1 cellular context compared by ENCODE assay signal in genomic region chr12:49032276-49032675, GRCh38.
TF ChIP-seq lines count a peak whose summit lies in the region.

No MANE protein-coding gene starts in this region.

TF ChIP-seq in K562, 482 proteins besides CTCF, POLR2A, EP300 and RAD21:
- TF ChIP-seq TFAP4 (CRISPR knock-in tag; IDR thresholded peaks at IDR 0.05; ENCODE audit: borderline replicate concordance), result no peak
- no peak for TF ChIP-seq ZNF589 (CRISPR knock-in tag; IDR thresholded peaks at IDR 0.05; ENCODE audit: low read depth)
- no peak for TF ChIP-seq GABPB1 (CRISPR knock-in tag; IDR thresholded peaks at IDR 0.05)
- TF ChIP-seq ETS1 (conservative IDR thresholded peaks at IDR 0.05; ENCODE audit: control insufficient read depth, low read depth, low read length), result no peak
- TF ChIP-seq ZNF212 (CRISPR knock-in tag; IDR thresholded peaks at IDR 0.05), result no peak
- no peak for TF ChIP-seq HMGN3 (IDR thresholded peaks at IDR 0.05; ENCODE audit: borderline replicate concordance, extremely low read depth, insufficient read length, low read depth, low read length)
- TF ChIP-seq STAT5B (CRISPR knock-in tag; IDR thresholded peaks at IDR 0.05), result no peak
- TF ChIP-seq ZNF253 (CRISPR knock-in tag; conservative IDR thresholded peaks at IDR 0.05), result no peak
- TF ChIP-seq RUNX1 (IDR thresholded peaks at IDR 0.05; ENCODE audit: low read depth), result no peak
- TF ChIP-seq CREB5 (CRISPR knock-in tag; IDR thresholded peaks at IDR 0.05), result no peak
- TF ChIP-seq JUN (IDR thresholded peaks at IDR 0.05; ENCODE audit: borderline replicate concordance, low read depth, low read length), result no peak
- TF ChIP-seq JUN (CRISPR knock-in tag; IDR thresholded peaks at IDR 0.05; ENCODE audit: borderline replicate concordance), result no peak
- TF ChIP-seq TCF7 (IDR thresholded peaks at IDR 0.05; ENCODE audit: borderline replicate concordance), result no peak
- TF ChIP-seq MXI1 (IDR thresholded peaks at IDR 0.05; ENCODE audit: low read depth, low read length), result no peak
- no peak for TF ChIP-seq ZBTB7A (IDR thresholded peaks at IDR 0.05; ENCODE audit: borderline replicate concordance, control insufficient read depth, low read depth, low read length)
- TF ChIP-seq ZNF224 (CRISPR knock-in tag; IDR thresholded peaks at IDR 0.05), result no peak
- no peak for TF ChIP-seq ATF3 (IDR thresholded peaks at IDR 0.05)
- TF ChIP-seq ATF3 (CRISPR knock-in tag; conservative IDR thresholded peaks at IDR 0.05), result no peak
- no peak for TF ChIP-seq KLF1 (tag; IDR thresholded peaks at IDR 0.05)
